In genomic region chr11:118969508-118969907, GRCh38 we compare ENCODE assay signal across 14 cellular contexts. TPM values are rescaled to one million over a fixed set of nuclear protein-coding genes. Genes with fewer than 3 reads are reported as not detected.
"Had no signal": no experiment of that assay in that cellular context is flagged by ENCODE, and none has a peak within 500 bp of the region (broad histone marks: within the 10 kb centered on the region; RNA-seq: fewer than 3 reads in every experiment).

No MANE protein-coding gene starts in this region.

RNA-seq across cellular contexts. Expression of gene FOXR1, which starts 2.1 kb away (rescaled TPM):
- total RNA-seq: activated B cell treated with CpG ODN at 0.5 μM for 24 hours; activated CD4-positive, alpha-beta memory T cell treated with anti-CD3 and anti-CD28 coated beads for 36 hours; activated CD4-positive, alpha-beta memory T cell treated with anti-CD3 and anti-CD28 coated beads, Interleukin-2, amount 10 ng/mL, durations not matched to agents 7 days and 5 days; activated CD4-positive, alpha-beta T cell treated with anti-CD3 and anti-CD28 coated beads for 36 hours; activated CD4-positive, alpha-beta T cell treated with anti-CD3 and anti-CD28 coated beads, Interleukin-2, amount 10 ng/mL, durations not matched to agents 24 days and 14 days; activated CD4-positive, alpha-beta T cell treated with anti-CD3 and anti-CD28 coated beads, Interleukin-2, amount 10 ng/mL, durations not matched to agents 7 days and 5 days; activated CD8-positive, alpha-beta memory T cell treated with anti-CD3 and anti-CD28 coated beads for 36 hours; activated CD8-positive, alpha-beta memory T cell treated with anti-CD3 and anti-CD28 coated beads, Interleukin-2, amount 10 ng/mL, durations not matched to agents 7 days and 5 days; activated CD8-positive, alpha-beta T cell treated with anti-CD3 and anti-CD28 coated beads for 36 hours; activated CD8-positive, alpha-beta T cell treated with anti-CD3 and anti-CD28 coated beads, Interleukin-2, amount 10 ng/mL, durations not matched to agents 7 days and 5 days; T-helper 1 cell treated with Interleukin-12 subunit alpha and Interleukin-12 subunit beta and Interleukin-4 antibody, amounts not matched to agents 30 ng/mL and 1 ng/mL, for 36 hours; T-helper 17 cell; T-helper 2 cell treated with Interferon-gamma antibody and Interleukin-4, amounts not matched to agents 100 ng/mL and 5 ng/mL, for 36 hours; WTC11 had no signal

RNA-seq across cellular contexts. Expression of gene UPK2, which starts 13.4 kb away (rescaled TPM):
- total RNA-seq: activated CD4-positive, alpha-beta memory T cell treated with anti-CD3 and anti-CD28 coated beads for 36 hours; activated CD4-positive, alpha-beta memory T cell treated with anti-CD3 and anti-CD28 coated beads, Interleukin-2, amount 10 ng/mL, durations not matched to agents 7 days and 5 days; activated CD4-positive, alpha-beta T cell treated with anti-CD3 and anti-CD28 coated beads, Interleukin-2, amount 10 ng/mL, durations not matched to agents 24 days and 14 days; activated CD8-positive, alpha-beta memory T cell treated with anti-CD3 and anti-CD28 coated beads for 36 hours; activated CD8-positive, alpha-beta memory T cell treated with anti-CD3 and anti-CD28 coated beads, Interleukin-2, amount 10 ng/mL, durations not matched to agents 7 days and 5 days; activated CD8-positive, alpha-beta T cell treated with anti-CD3 and anti-CD28 coated beads, Interleukin-2, amount 10 ng/mL, durations not matched to agents 7 days and 5 days; T-helper 1 cell treated with Interleukin-12 subunit alpha and Interleukin-12 subunit beta and Interleukin-4 antibody, amounts not matched to agents 30 ng/mL and 1 ng/mL, for 36 hours; T-helper 17 cell; T-helper 2 cell treated with Interferon-gamma antibody and Interleukin-4, amounts not matched to agents 100 ng/mL and 5 ng/mL, for 36 hours; WTC11 had no signal
